18 cellular contexts compared by ENCODE assay signal in the genomic region with DNA sequence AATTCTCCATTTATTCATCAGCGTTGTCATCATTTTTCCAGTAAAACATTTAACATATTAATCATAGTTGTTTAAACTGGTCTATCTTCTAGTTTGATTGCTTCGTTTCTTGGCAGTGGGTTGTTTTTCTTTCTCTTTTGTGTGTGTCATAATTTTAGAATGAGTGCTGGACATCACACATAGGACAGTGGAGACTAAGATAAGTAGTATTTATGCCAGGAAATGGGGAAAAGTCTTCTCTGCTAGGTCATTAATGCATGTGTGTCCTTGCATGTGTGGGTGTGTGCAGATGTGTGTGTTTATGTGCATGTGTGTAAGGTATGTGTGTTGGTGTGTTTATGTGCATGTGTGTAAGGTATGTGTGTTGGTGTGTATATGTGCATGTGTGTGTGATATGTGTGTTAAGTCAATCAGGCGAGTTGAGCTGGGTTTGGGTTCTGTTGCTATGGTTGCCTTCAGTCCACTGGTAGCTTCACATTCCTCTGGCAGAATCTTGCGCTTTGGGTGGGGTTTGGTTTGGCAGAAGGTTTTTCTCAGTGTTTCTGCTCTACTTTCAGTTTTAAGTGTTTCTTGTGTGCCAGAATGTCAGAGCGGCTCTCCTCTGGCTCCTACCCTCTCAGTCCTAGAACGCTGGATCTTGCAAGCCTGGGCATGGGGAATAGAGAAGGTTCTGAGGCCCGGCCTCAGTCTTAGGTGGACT. TPM values are rescaled to one million over a fixed set of nuclear protein-coding genes. Genes with fewer than 3 reads are reported as not detected.
DNase-seq lines count a peak whose midpoint lies in the region; ATAC-seq and TF ChIP-seq lines count a peak whose summit lies in the region.
"Had no signal": no experiment of that assay in that cellular context is flagged by ENCODE, and none has a peak within 500 bp of the region (broad histone marks: within the 10 kb centered on the region; RNA-seq: fewer than 3 reads in every experiment).

No MANE protein-coding gene starts in this region.

- H3K27ac Mint-ChIP-seq in T-helper 17 cell, result no peak overlapping the region
- H3K27ac Mint-ChIP-seq: GM23338; neural progenitor cell; stimulated activated naive CD8-positive, alpha-beta T cell treated with anti-CD3 and anti-CD28 coated beads, Interleukin-15, Interleukin-2, amounts not matched to agents 100 ng/mL and 50 ng/mL, for 24 hours had no signal

- DNase-seq in GM03348 (ENCODE audit: low spot score) (peak; percentile 73), esophagus muscularis mucosa (ENCODE audit: extremely low spot score) (no peak), islet precursor cell (peak; percentile 32), testis (peak; percentile 47), T-helper 17 cell (no peak)
- DNase-seq: activated gamma-delta T cell, amygdala, Calu3, NCI-H1048 had no signal

- no peaks in the 10 kb centered on the region for H3K27me3 ChIP-seq in esophagus muscularis mucosa
- H3K27me3 ChIP-seq in testis, result no peaks in the 10 kb centered on the region
- H3K27me3 ChIP-seq: neural progenitor cell, SJSA1 had no signal

- no peak overlapping the region for H3K4me3 ChIP-seq in esophagus muscularis mucosa
- no peak overlapping the region for H3K4me3 ChIP-seq in testis
- H3K4me3 ChIP-seq: GM12878, GM23338, neural progenitor cell, SJSA1 had no signal

- H3K36me3 ChIP-seq in esophagus muscularis mucosa (no peaks in the 10 kb centered on the region), testis (ENCODE audit: low read depth, missing control alignments) (no peaks in the 10 kb centered on the region)
- H3K36me3 ChIP-seq: neural progenitor cell, SJSA1 had no signal

- no peak for TF ChIP-seq EP300 in esophagus muscularis mucosa (IDR thresholded peaks at IDR 0.05)

- H3K27ac ChIP-seq in esophagus muscularis mucosa (replicated peaks in 1 of 4) (peak overlapping the region; percentile 11 to 76 (median 54)), testis (peak overlapping the region in 1 of 2 donors; percentile 73)
- H3K27ac ChIP-seq: HL-60, neural progenitor cell, SJSA1 had no signal

- H3K4me1 ChIP-seq in esophagus muscularis mucosa (peaks cover 5 to 20% (median 16%) of the 10 kb centered on the region in 4 donors), testis (peaks cover 17% of the 10 kb centered on the region)
- H3K4me1 ChIP-seq: neural progenitor cell, SJSA1 had no signal

- TF ChIP-seq POLR2A in esophagus muscularis mucosa (IDR thresholded peaks at IDR 0.05; ENCODE audit: low read depth) (no peak), testis (IDR thresholded peaks at IDR 0.05) (no peak)

- H3K36me3 Mint-ChIP-seq in T-helper 17 cell (ENCODE audit: low read depth), result no peaks in the 10 kb centered on the region
- H3K36me3 Mint-ChIP-seq: neural progenitor cell had no signal

- peaks cover 17% of the 10 kb centered on the region for H3K27me3 Mint-ChIP-seq in T-helper 17 cell

- no peak for ATAC-seq in GM21528 (IDR thresholded peaks at IDR 0.05; ENCODE audit: low FRiP score, unreplicated experiment)
- no peak for ATAC-seq in activated CD4-positive, CD25-positive, alpha-beta regulatory T cell treated with anti-CD3 and anti-CD28 coated beads, Interleukin-2, amount 50 U/mL, for 24 hours
- no peak for ATAC-seq in GM21423 (IDR thresholded peaks at IDR 0.05; ENCODE audit: unreplicated experiment)
- ATAC-seq in T-helper 17 cell, result no peak
- ATAC-seq: GM12878, GM23338 had no signal

- WGBS in esophagus muscularis mucosa, result 56% methylated on average over 7 of the region's 7 CpGs
- 66 to 69% methylated on average over 7 of the region's 7 CpGs for WGBS in testis, 2 donors

- no peak overlapping the region for H3K4me3 Mint-ChIP-seq in T-helper 17 cell
- H3K4me3 Mint-ChIP-seq: GM23338; neural progenitor cell; stimulated activated naive CD8-positive, alpha-beta T cell treated with anti-CD3 and anti-CD28 coated beads, Interleukin-15, Interleukin-2, amounts not matched to agents 100 ng/mL and 50 ng/mL, for 24 hours had no signal

- H3K4me1 Mint-ChIP-seq in T-helper 17 cell, result no peaks in the 10 kb centered on the region

- H3K9me3 ChIP-seq in esophagus muscularis mucosa (peaks cover 0 to 11% (median 5%) of the 10 kb centered on the region in 4 donors), testis (no peaks in the 10 kb centered on the region), T-helper 17 cell (ENCODE audit: control insufficient read depth, low read length, poor library complexity, severe bottlenecking) (peaks cover 4% of the 10 kb centered on the region)
- H3K9me3 ChIP-seq: SJSA1 had no signal

- intact Hi-C loops in esophagus muscularis mucosa (cut with DNase I) (no loop called here), testis (cut with DNase I; ENCODE audit: low total_unique reads) (no loop called here)

- TF ChIP-seq CTCF in esophagus muscularis mucosa (IDR thresholded peaks at IDR 0.05) (no peak), testis (IDR thresholded peaks at IDR 0.05) (no peak)

RNA-seq across cellular contexts. Expression of a gene that starts 7.8 kb away (rescaled TPM):
- 10 to 100 TPM; 28.2 to 52.4 (median 41.8) TPM for total RNA-seq in esophagus muscularis mucosa
- 10 to 100 TPM; 42.8 to 43.2 TPM for total RNA-seq in testis
- polyA plus RNA-seq in testis (ENCODE audit: insufficient read depth, low read depth, low replicate concordance), result 27.2 TPM
- under 1 TPM in 1 of 2 donors, not detected in 1; 0.67 TPM for total RNA-seq in T-helper 17 cell
- total RNA-seq: Calu3 had no signal
- polyA plus RNA-seq: GM23338 had no signal

Comparison
In these comparisons a context has a peak if more than half of its experiments do, and no peak if none do; other contexts are left out.
1. DNase-seq: peak in GM03348 (single experiment), islet precursor cell (single experiment) and testis (single experiment); none in esophagus muscularis mucosa (single experiment) and T-helper 17 cell (0 of 3).
2. RNA of a gene that starts 7.8 kb away (total RNA-seq): 42.8 to 43.2 TPM in testis and 28.2 to 52.4 TPM in esophagus muscularis mucosa; 0.67 TPM in T-helper 17 cell; every median in the first group is over 10 times any median in the second.